Comparison of ENCODE assay signal across 9 cellular contexts in genomic region chr2:60992985-60993392, GRCh38. TPM values are rescaled to one million over a fixed set of nuclear protein-coding genes. Genes with fewer than 3 reads are reported as not detected.
DNase-seq lines count a peak whose midpoint lies in the region; ATAC-seq, FAIRE-seq and TF ChIP-seq lines count a peak whose summit lies in the region.
"Had no signal": no experiment of that assay in that cellular context is flagged by ENCODE, and none has a peak within 500 bp of the region (broad histone marks: within the 10 kb centered on the region; RNA-seq: fewer than 3 reads in every experiment).

No MANE protein-coding gene starts in this region.

- no peaks in the 10 kb centered on the region for H3K79me2 ChIP-seq in OCI-LY1 (ENCODE audit: insufficient read depth, low read length)

- no peaks in the 10 kb centered on the region for H3K27me3 ChIP-seq in OCI-LY1 (ENCODE audit: insufficient read depth, low read length)
- H3K27me3 ChIP-seq in naive thymus-derived CD4-positive, alpha-beta T cell (ENCODE audit: control insufficient read depth in 2 of 2, insufficient read depth in 2 of 2, low read length in 2 of 2): no peaks in the 10 kb centered on the region

- no peaks in the 10 kb centered on the region for H3K9me2 ChIP-seq in OCI-LY1 (ENCODE audit: low read depth, low read length)

- H3K9ac ChIP-seq in OCI-LY1 (ENCODE audit: low read length): peak overlapping the region; percentile 50

- peaks cover 11% of the 10 kb centered on the region; the same call in 1 of the 2 replicates for H3K36me3 ChIP-seq in OCI-LY1 (ENCODE audit: insufficient read depth, low read length)
- no peaks in the 10 kb centered on the region for H3K36me3 ChIP-seq in naive thymus-derived CD4-positive, alpha-beta T cell (ENCODE audit: control insufficient read depth in 2 of 3, insufficient read depth in 3 of 3, low read length in 3 of 3)

- peak; percentile 96 for ATAC-seq in GM18873 (IDR thresholded peaks at IDR 0.05; ENCODE audit: low FRiP score, unreplicated experiment)
- ATAC-seq in HG02763 (IDR thresholded peaks at IDR 0.05; ENCODE audit: unreplicated experiment): peak; percentile 94
- peak; percentile 97 for ATAC-seq in naive thymus-derived CD4-positive, alpha-beta T cell

- no peaks in the 10 kb centered on the region for H3K27me3 Mint-ChIP-seq in naive thymus-derived CD4-positive, alpha-beta T cell

- peaks cover 50% of the 10 kb centered on the region for H3K4me1 ChIP-seq in OCI-LY1 (ENCODE audit: insufficient read depth, low read length, severe bottlenecking)
- H3K4me1 ChIP-seq in naive thymus-derived CD4-positive, alpha-beta T cell (ENCODE audit: control insufficient read depth in 2 of 2, insufficient read depth in 2 of 2, low read length in 2 of 2): no peaks in the 10 kb centered on the region

- intact Hi-C loops in naive thymus-derived CD4-positive, alpha-beta T cell (cut with micrococcal nuclease): no loop called here

- peaks cover 5 to 9% (median 6%) of the 10 kb centered on the region in 7 donors for H3K4me1 Mint-ChIP-seq in naive thymus-derived CD4-positive, alpha-beta T cell

- H3K9me3 Mint-ChIP-seq in naive thymus-derived CD4-positive, alpha-beta T cell: peaks cover 0 to 19% (median 0%) of the 10 kb centered on the region in 11 donors

- H3K27ac ChIP-seq in OCI-LY1 (ENCODE audit: low read depth, low read length, poor library complexity, severe bottlenecking): peak overlapping the region; percentile 90
- no peak overlapping the region for H3K27ac ChIP-seq in naive thymus-derived CD4-positive, alpha-beta T cell (ENCODE audit: low read depth, low read length)

- no peak; the same call in 1 of the 2 replicates for TF ChIP-seq CTCF in OCI-LY1 (IDR thresholded peaks at IDR 0.05; ENCODE audit: low read length)

- H3K4me2 ChIP-seq in OCI-LY1 (ENCODE audit: low read length): peak overlapping the region; percentile 66

- H3K27ac Mint-ChIP-seq in naive thymus-derived CD4-positive, alpha-beta T cell: peak overlapping the region in 6 of 9 donors; percentile 38 to 76 (median 66)

- H4K20me1 ChIP-seq in OCI-LY1 (ENCODE audit: insufficient read depth, low read length): no peaks in the 10 kb centered on the region

- peaks cover 0 to 25% (median 19%) of the 10 kb centered on the region in 5 donors for H3K36me3 Mint-ChIP-seq in naive thymus-derived CD4-positive, alpha-beta T cell

- no peaks in the 10 kb centered on the region for H3F3A ChIP-seq in OCI-LY1 (ENCODE audit: insufficient read depth, low read length)

- H3K4me3 Mint-ChIP-seq in naive thymus-derived CD4-positive, alpha-beta T cell: peak overlapping the region in 8 of 10 donors; percentile 11 to 59 (median 25)

- peak overlapping the region; percentile 27 for H3K4me3 ChIP-seq in OCI-LY1 (ENCODE audit: low read depth, low read length, poor library complexity, severe bottlenecking)
- H3K4me3 ChIP-seq in naive thymus-derived CD4-positive, alpha-beta T cell (ENCODE audit: low read length): peak overlapping the region; percentile 16

- DNase-seq in naive thymus-derived CD4-positive, alpha-beta T cell: peak in 3 of 9 donors; percentile 2 to 19 (median 14)
- DNase-seq in frontal cortex (ENCODE audit: low spot score in 2 of 2) (no peak), NCI-H1105 treated with DMSO at 0.1 percent for 48 hours (lab: John Stamatoyannopoulos, UW) (no peak), NCI-H82 (lab: John Stamatoyannopoulos, UW) (no peak), AG08396 (ENCODE audit: low spot score) (no peak)

- CTCF ChIA-PET in naive thymus-derived CD4-positive, alpha-beta T cell (lab: Charles Lee): interaction anchor here (0.7 kb wide), 1 partner anchor 12 kb away, joined by 6 read pairs; no protein-coding TSS in a partner anchor

- no peak for FAIRE-seq in frontal cortex (lab: Jason Lieb, UNC)
- FAIRE-seq: astrocyte had no signal

- H2AFZ ChIP-seq in OCI-LY1 (ENCODE audit: low read length): 0 out of 2 replicates have a peak overlapping the region, but pooled peaks have one; percentile 7

- H3K9me3 ChIP-seq in OCI-LY1 (ENCODE audit: low read length): 0 out of 2 replicates have a peak, but pooled peaks cover 2% of the 10 kb centered on the region
- no peaks in the 10 kb centered on the region for H3K9me3 ChIP-seq in naive thymus-derived CD4-positive, alpha-beta T cell (ENCODE audit: control insufficient read depth in 2 of 3, low read length in 3 of 3)

- POLR2A ChIA-PET in naive thymus-derived CD4-positive, alpha-beta T cell (lab: Charles Lee): interaction anchor here (0.6 kb wide), 1 partner anchor 11 kb away, joined by 3 read pairs; no protein-coding TSS in a partner anchor

RNA-seq across cellular contexts. Expression of gene PEX13, which starts 24.5 kb away (rescaled TPM):
- total RNA-seq in naive thymus-derived CD4-positive, alpha-beta T cell: 10 to 100 TPM in 4 of 5 experiments, 1 to 10 TPM in 1; 7.2 to 23.6 (median 17.8) TPM
- polyA plus RNA-seq in naive thymus-derived CD4-positive, alpha-beta T cell: 10 to 100 TPM; 15.0 to 15.8 TPM
- total RNA-seq in frontal cortex: 82.3 TPM

RNA-seq across cellular contexts. Expression of gene PUS10, which starts 25.1 kb away (rescaled TPM):
- total RNA-seq in naive thymus-derived CD4-positive, alpha-beta T cell: 1 to 10 TPM; 4.6 to 9.1 (median 5.4) TPM
- polyA plus RNA-seq in naive thymus-derived CD4-positive, alpha-beta T cell: 1 to 10 TPM; 3.2 to 3.4 TPM
- total RNA-seq in frontal cortex: 4.9 TPM
